In the genomic region with DNA sequence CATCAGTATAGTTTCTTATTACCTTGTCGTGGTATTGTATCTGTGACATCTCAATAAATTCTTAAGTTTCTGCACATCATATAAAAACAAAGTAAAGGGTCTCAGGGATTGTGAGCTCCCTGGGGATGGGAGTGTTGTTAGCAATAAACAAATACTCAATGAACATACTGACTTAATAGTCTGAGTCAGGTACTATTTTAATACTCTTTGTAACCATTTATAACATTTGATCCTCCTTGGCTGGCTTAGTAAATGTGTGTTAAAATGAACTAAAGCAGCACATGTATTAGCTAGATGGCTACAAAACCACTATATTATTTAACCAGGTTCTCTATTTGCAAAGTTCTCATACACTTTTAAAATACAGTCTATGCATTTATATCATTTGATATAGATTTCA, we compare ENCODE assay signal across 2 cellular contexts.
TF ChIP-seq lines count a peak whose summit lies in the region.

No MANE protein-coding gene starts in this region.

TF ChIP-seq in SK-N-SH, 30 proteins besides CTCF, POLR2A, EP300 and RAD21 (continued from another document):
- TF ChIP-seq, protein P1, sequence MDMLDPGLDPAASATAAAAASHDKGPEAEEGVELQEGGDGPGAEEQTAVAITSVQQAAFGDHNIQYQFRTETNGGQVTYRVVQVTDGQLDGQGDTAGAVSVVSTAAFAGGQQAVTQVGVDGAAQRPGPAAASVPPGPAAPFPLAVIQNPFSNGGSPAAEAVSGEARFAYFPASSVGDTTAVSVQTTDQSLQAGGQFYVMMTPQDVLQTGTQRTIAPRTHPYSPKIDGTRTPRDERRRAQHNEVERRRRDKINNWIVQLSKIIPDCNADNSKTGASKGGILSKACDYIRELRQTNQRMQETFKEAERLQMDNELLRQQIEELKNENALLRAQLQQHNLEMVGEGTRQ (IDR thresholded peaks at IDR 0.05; ENCODE audit: borderline replicate concordance, low read depth, low read length) = no peak
- no peak for TF ChIP-seq TEAD4 (IDR thresholded peaks at IDR 0.05; ENCODE audit: borderline replicate concordance, insufficient read depth)
- TF ChIP-seq, protein P2, sequence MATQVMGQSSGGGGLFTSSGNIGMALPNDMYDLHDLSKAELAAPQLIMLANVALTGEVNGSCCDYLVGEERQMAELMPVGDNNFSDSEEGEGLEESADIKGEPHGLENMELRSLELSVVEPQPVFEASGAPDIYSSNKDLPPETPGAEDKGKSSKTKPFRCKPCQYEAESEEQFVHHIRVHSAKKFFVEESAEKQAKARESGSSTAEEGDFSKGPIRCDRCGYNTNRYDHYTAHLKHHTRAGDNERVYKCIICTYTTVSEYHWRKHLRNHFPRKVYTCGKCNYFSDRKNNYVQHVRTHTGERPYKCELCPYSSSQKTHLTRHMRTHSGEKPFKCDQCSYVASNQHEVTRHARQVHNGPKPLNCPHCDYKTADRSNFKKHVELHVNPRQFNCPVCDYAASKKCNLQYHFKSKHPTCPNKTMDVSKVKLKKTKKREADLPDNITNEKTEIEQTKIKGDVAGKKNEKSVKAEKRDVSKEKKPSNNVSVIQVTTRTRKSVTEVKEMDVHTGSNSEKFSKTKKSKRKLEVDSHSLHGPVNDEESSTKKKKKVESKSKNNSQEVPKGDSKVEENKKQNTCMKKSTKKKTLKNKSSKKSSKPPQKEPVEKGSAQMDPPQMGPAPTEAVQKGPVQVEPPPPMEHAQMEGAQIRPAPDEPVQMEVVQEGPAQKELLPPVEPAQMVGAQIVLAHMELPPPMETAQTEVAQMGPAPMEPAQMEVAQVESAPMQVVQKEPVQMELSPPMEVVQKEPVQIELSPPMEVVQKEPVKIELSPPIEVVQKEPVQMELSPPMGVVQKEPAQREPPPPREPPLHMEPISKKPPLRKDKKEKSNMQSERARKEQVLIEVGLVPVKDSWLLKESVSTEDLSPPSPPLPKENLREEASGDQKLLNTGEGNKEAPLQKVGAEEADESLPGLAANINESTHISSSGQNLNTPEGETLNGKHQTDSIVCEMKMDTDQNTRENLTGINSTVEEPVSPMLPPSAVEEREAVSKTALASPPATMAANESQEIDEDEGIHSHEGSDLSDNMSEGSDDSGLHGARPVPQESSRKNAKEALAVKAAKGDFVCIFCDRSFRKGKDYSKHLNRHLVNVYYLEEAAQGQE (IDR thresholded peaks at IDR 0.05; ENCODE audit: low read depth, low read length) = no peak
- TF ChIP-seq GABPA (IDR thresholded peaks at IDR 0.05; ENCODE audit: low read depth) = no peak
- no peak for TF ChIP-seq RFX5 (IDR thresholded peaks at IDR 0.05; ENCODE audit: low read length)

TF ChIP-seq in SK-N-SH treated with all-trans-retinoic acid at 6 μM for 48 hours, 23 proteins besides CTCF, POLR2A, EP300 and RAD21 (continued from another document):
- TF ChIP-seq, protein P3, sequence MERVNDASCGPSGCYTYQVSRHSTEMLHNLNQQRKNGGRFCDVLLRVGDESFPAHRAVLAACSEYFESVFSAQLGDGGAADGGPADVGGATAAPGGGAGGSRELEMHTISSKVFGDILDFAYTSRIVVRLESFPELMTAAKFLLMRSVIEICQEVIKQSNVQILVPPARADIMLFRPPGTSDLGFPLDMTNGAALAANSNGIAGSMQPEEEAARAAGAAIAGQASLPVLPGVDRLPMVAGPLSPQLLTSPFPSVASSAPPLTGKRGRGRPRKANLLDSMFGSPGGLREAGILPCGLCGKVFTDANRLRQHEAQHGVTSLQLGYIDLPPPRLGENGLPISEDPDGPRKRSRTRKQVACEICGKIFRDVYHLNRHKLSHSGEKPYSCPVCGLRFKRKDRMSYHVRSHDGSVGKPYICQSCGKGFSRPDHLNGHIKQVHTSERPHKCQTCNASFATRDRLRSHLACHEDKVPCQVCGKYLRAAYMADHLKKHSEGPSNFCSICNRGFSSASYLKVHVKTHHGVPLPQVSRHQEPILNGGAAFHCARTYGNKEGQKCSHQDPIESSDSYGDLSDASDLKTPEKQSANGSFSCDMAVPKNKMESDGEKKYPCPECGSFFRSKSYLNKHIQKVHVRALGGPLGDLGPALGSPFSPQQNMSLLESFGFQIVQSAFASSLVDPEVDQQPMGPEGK (CRISPR knock-in tag; IDR thresholded peaks at IDR 0.05; ENCODE audit: borderline replicate concordance) = no peak
